Comparison of ENCODE assay signal across 9 cellular contexts in the genomic region with DNA sequence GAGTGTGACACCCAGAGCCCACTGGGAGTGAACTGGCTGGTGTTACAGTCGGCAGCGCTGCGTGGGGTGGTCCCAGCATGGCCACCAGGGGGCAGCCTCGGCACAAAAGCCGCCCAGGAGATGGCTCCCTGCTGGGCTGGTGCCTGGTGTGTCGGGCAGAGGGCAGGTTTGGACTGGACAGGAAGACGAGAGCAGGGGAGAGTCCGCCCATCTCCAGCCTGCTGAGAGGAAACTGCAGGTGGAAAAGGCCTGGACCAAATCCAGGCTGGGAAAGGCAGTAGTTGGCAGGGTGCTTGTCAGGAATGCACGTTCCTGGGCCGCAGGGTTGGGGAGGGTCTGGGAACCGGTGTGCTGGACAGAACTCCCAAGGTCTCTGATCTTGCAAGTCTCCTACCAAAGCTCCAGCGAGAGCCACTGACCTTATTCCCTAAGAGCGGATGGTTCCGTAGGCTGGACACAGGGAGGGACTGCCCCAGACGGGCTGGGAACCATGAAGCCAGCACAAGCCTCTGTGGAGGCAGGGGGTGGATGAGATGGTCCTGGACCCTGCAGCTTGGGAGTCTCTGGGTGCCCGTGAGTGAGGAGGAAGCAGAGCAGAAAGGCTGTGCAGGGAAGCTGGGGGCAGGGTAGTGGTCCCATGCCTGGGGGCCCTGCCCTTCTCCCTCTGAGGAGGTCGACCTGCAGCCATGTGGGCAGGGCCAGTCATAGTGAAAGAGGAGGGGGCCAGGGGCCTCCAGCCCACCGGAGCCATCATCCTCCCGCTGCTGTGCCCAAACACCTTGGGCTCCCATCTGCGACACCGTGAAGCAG. TPM values are rescaled to one million over a fixed set of nuclear protein-coding genes. Genes with fewer than 3 reads are reported as not detected.
A peak's percentile ranks its signal among the peaks of the same experiment; 100 is the strongest.
DNase-seq lines count a peak whose midpoint lies in the region; ATAC-seq lines count a peak whose summit lies in the region.
"Had no signal": no experiment of that assay in that cellular context is flagged by ENCODE, and none has a peak within 500 bp of the region (broad histone marks: within the 10 kb centered on the region; RNA-seq: fewer than 3 reads in every experiment).

No MANE protein-coding gene starts in this region.

- no peak overlapping the region for H3K4ac ChIP-seq in mesenchymal stem cell (ENCODE audit: low read depth in 1 of 2, low read length in 2 of 2)

- H4K8ac ChIP-seq in mesenchymal stem cell (ENCODE audit: low read length): no peak overlapping the region

- no peak overlapping the region for H3K14ac ChIP-seq in mesenchymal stem cell (ENCODE audit: low read length in 2 of 2)

- no peaks in the 10 kb centered on the region for H3K27me3 ChIP-seq in HAP-1 (ENCODE audit: low read depth)
- H3K27me3 ChIP-seq in mesenchymal stem cell (ENCODE audit: control insufficient read depth in 1 of 2, insufficient read depth in 1 of 2, low read length in 2 of 2): no peaks in the 10 kb centered on the region

- H4K91ac ChIP-seq in mesenchymal stem cell (ENCODE audit: low read length): peak overlapping the region; percentile 35

- no peak overlapping the region for H2AK5ac ChIP-seq in mesenchymal stem cell (ENCODE audit: low read length, severe bottlenecking)

- no peak overlapping the region for H2AFZ ChIP-seq in mesenchymal stem cell (ENCODE audit: low read depth, low read length)

- H3K4me1 ChIP-seq in HAP-1: peaks cover 2% of the 10 kb centered on the region
- peaks cover 91% of the 10 kb centered on the region for H3K4me1 ChIP-seq in mesenchymal stem cell (ENCODE audit: control insufficient read depth, insufficient read depth, low read depth, low read length)

- H3K9me3 ChIP-seq in HAP-1: no peaks in the 10 kb centered on the region
- no peaks in the 10 kb centered on the region for H3K9me3 ChIP-seq in mesenchymal stem cell (ENCODE audit: control insufficient read depth, low read length)

- peaks cover 16% of the 10 kb centered on the region for H3K79me1 ChIP-seq in mesenchymal stem cell (replicated peaks; ENCODE audit: low read length, poor library complexity, severe bottlenecking)

- DNase-seq in COLO829 (ENCODE audit: low spot score): peak; percentile 63
- DNase-seq in HAP-1 (ENCODE audit: low spot score in 2 of 2): peak; percentile 65 to 91
- DNase-seq in NCI-H82 (lab: John Stamatoyannopoulos, UW): peak; percentile 80
- peak; percentile 88 for DNase-seq in activated CD8-positive, alpha-beta T cell treated with anti-CD3 and anti-CD28 coated beads, Interleukin-2, amount 10 ng/mL, durations not matched to agents 7 days and 5 days
- DNase-seq in effector CD4-positive, alpha-beta T cell: peak; percentile 84
- DNase-seq in mesenchymal stem cell: peak; percentile 81
- peak; percentile 73 to 77 for DNase-seq in stimulated activated CD8-positive, alpha-beta memory T cell treated with anti-CD3 and anti-CD28 coated beads, Interleukin-2, amount 100 ng/mL, for 1 hour (ENCODE audit: low read depth in 2 of 2)

- H3K4me3 ChIP-seq in HAP-1: no peak overlapping the region
- H3K4me3 ChIP-seq in mesenchymal stem cell (ENCODE audit: insufficient read depth in 1 of 2, low read depth in 1 of 2, low read length in 2 of 2): peak overlapping the region in 1 of 2 experiments; percentile 88
- H3K4me3 ChIP-seq: SK-N-MC had no signal

- H3K27ac ChIP-seq in mesenchymal stem cell (ENCODE audit: low read length, poor library complexity, severe bottlenecking): no peak overlapping the region
- H3K27ac ChIP-seq: SK-N-MC had no signal

- H3K9me3 Mint-ChIP-seq in activated CD8-positive, alpha-beta T cell treated with anti-CD3 and anti-CD28 coated beads, Interleukin-2, amount 10 ng/mL, durations not matched to agents 7 days and 5 days (ENCODE audit: insufficient read depth): no peaks in the 10 kb centered on the region

- H3K4me2 ChIP-seq in mesenchymal stem cell (ENCODE audit: low read length, poor library complexity, severe bottlenecking): peak overlapping the region; percentile 81

- peaks cover 30% of the 10 kb centered on the region for H3K27me3 Mint-ChIP-seq in activated CD8-positive, alpha-beta T cell treated with anti-CD3 and anti-CD28 coated beads, Interleukin-2, amount 10 ng/mL, durations not matched to agents 7 days and 5 days (ENCODE audit: low read depth)

- in situ Hi-C loops in HAP-1 (cut with MboI; ENCODE audit: low sequenced_read_pairs): no loop called here

- H2BK15ac ChIP-seq in mesenchymal stem cell (ENCODE audit: low read depth, poor library complexity, severe bottlenecking): no peak overlapping the region

- H3K23ac ChIP-seq in mesenchymal stem cell (ENCODE audit: low read length in 2 of 2): no peak overlapping the region

- H3K36me3 ChIP-seq in HAP-1 (replicated peaks): no peaks in the 10 kb centered on the region
- peaks cover 0 to 5% of the 10 kb centered on the region in 2 experiments for H3K36me3 ChIP-seq in mesenchymal stem cell (ENCODE audit: control insufficient read depth in 1 of 2, insufficient read depth in 2 of 2, low read depth in 1 of 2, low read length in 2 of 2)

- POLR2A ChIA-PET in activated CD8-positive, alpha-beta T cell treated with anti-CD3 and anti-CD28 coated beads, Interleukin-2, amount 10 ng/mL, durations not matched to agents 7 days and 5 days (lab: Charles Lee): interaction anchor here (1.3 kb wide), 1 partner anchor 11 kb away, joined by 4 read pairs; no protein-coding TSS in a partner anchor

- no peak overlapping the region for H3K9ac ChIP-seq in mesenchymal stem cell (ENCODE audit: low read length)

- CTCF ChIA-PET in activated CD8-positive, alpha-beta T cell treated with anti-CD3 and anti-CD28 coated beads, Interleukin-2, amount 10 ng/mL, durations not matched to agents 7 days and 5 days (lab: Charles Lee): interaction anchor here (0.8 to 6.1 kb wide), 9 partner anchors 9 to 97 kb away, joined by 3 to 63 read pairs (median 4); partner anchors contain the start of genes CLBA1 and GPR132

- no peak overlapping the region for H2BK12ac ChIP-seq in mesenchymal stem cell (ENCODE audit: low read length in 2 of 2)

- no peak overlapping the region for H2BK5ac ChIP-seq in mesenchymal stem cell (ENCODE audit: low read depth, low read length, poor library complexity, severe bottlenecking)

- H3K4me3 Mint-ChIP-seq in activated CD8-positive, alpha-beta T cell treated with anti-CD3 and anti-CD28 coated beads, Interleukin-2, amount 10 ng/mL, durations not matched to agents 7 days and 5 days: peak overlapping the region; percentile 19

- 52% methylated on average over 21 of the region's 21 CpGs for WGBS in mesenchymal stem cell

- H3K27ac Mint-ChIP-seq in activated CD8-positive, alpha-beta T cell treated with anti-CD3 and anti-CD28 coated beads, Interleukin-2, amount 10 ng/mL, durations not matched to agents 7 days and 5 days: no peak overlapping the region

- peaks cover 10% of the 10 kb centered on the region for H3K4me1 Mint-ChIP-seq in activated CD8-positive, alpha-beta T cell treated with anti-CD3 and anti-CD28 coated beads, Interleukin-2, amount 10 ng/mL, durations not matched to agents 7 days and 5 days (ENCODE audit: low read depth)

- H3K18ac ChIP-seq in mesenchymal stem cell (ENCODE audit: low read depth in 1 of 2, low read length in 2 of 2): peak overlapping the region in 1 of 2 experiments; percentile 64

- H3K36me3 Mint-ChIP-seq in activated CD8-positive, alpha-beta T cell treated with anti-CD3 and anti-CD28 coated beads, Interleukin-2, amount 10 ng/mL, durations not matched to agents 7 days and 5 days (ENCODE audit: low read depth): no peaks in the 10 kb centered on the region

- peak; percentile 86 for ATAC-seq in activated CD8-positive, alpha-beta T cell treated with anti-CD3 and anti-CD28 coated beads, Interleukin-2, amount 10 ng/mL, durations not matched to agents 7 days and 5 days
- ATAC-seq in GM21737 (IDR thresholded peaks at IDR 0.05; ENCODE audit: unreplicated experiment): no peak

- no peak overlapping the region for H2BK120ac ChIP-seq in mesenchymal stem cell (ENCODE audit: low read depth, low read length)

RNA-seq across cellular contexts. Expression of gene AHNAK2, which starts 1.8 kb away (rescaled TPM):
- not detected for total RNA-seq in activated CD8-positive, alpha-beta T cell treated with anti-CD3 and anti-CD28 coated beads, Interleukin-2, amount 10 ng/mL, durations not matched to agents 7 days and 5 days
- 21.6 TPM for polyA plus RNA-seq in mesenchymal stem cell (2013, experiment 1 of 2)
- 19.4 TPM for polyA plus RNA-seq in mesenchymal stem cell (2013, experiment 2 of 2)

RNA-seq across cellular contexts. Expression of gene CLBA1, which starts 9.2 kb away (rescaled TPM):
- under 1 TPM; 0.55 to 0.95 TPM for total RNA-seq in activated CD8-positive, alpha-beta T cell treated with anti-CD3 and anti-CD28 coated beads, Interleukin-2, amount 10 ng/mL, durations not matched to agents 7 days and 5 days
- polyA plus RNA-seq in mesenchymal stem cell (2013, experiment 1 of 2): 5.1 TPM
- 5.4 TPM for polyA plus RNA-seq in mesenchymal stem cell (2013, experiment 2 of 2)

RNA-seq across cellular contexts. Expression of gene CDCA4, which starts 44.5 kb away (rescaled TPM):
- total RNA-seq in activated CD8-positive, alpha-beta T cell treated with anti-CD3 and anti-CD28 coated beads, Interleukin-2, amount 10 ng/mL, durations not matched to agents 7 days and 5 days: 10 to 100 TPM; 59.9 to 62.3 TPM
- polyA plus RNA-seq in mesenchymal stem cell (2013, experiment 1 of 2): 8.8 TPM
- 8.9 TPM for polyA plus RNA-seq in mesenchymal stem cell (2013, experiment 2 of 2)

RNA-seq across cellular contexts. Expression of gene PLD4, which starts 51.7 kb away (rescaled TPM):
- total RNA-seq in activated CD8-positive, alpha-beta T cell treated with anti-CD3 and anti-CD28 coated beads, Interleukin-2, amount 10 ng/mL, durations not matched to agents 7 days and 5 days: not detected
- polyA plus RNA-seq in mesenchymal stem cell (2013, experiment 1 of 2): 0.01 TPM
- not detected for polyA plus RNA-seq in mesenchymal stem cell (2013, experiment 2 of 2)
